27 cellular contexts compared by ENCODE assay signal in the genomic region with DNA sequence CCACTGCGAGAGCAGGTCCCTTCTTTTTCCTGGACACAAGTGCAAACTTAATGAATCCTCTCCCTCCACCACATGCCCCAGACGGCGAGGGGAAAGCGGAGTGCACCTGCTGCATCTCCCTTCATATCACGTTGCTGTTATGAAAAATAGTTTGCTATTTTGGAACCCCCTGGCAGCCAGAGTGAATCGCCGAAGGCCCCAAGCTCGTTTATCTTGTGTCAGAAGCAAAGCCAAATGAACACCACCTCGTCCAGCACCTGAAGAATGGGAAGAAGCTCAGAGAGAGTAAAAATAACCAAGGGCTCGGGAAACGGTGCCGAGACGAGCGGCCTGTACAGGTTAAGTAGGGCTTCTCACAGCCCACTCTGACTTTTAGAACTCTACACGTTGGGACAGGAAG.
"Had no signal": no experiment of that assay in that cellular context is flagged by ENCODE, and none has a peak within 500 bp of the region (broad histone marks: within the 10 kb centered on the region; RNA-seq: fewer than 3 reads in every experiment).

No MANE protein-coding gene starts in this region.

- H3K79me2 ChIP-seq: hepatocyte had no signal

- H3K27ac ChIP-seq: colonic mucosa, epithelial cell of prostate, esophagus squamous epithelium, gastroesophageal sphincter, heart left ventricle, hepatocyte, left lung, lower lobe of right lung had no signal

- H3K4me1 Mint-ChIP-seq: immature natural killer cell, memory B cell had no signal

- H3K4me2 ChIP-seq: hepatocyte had no signal

- H3K36me3 Mint-ChIP-seq: immature natural killer cell, memory B cell had no signal

- H3K27me3 Mint-ChIP-seq: dendritic cell treated with granulocyte-macrophage colony-stimulating factor and Interleukin-4, amounts not matched to agents 40 ng/mL and 50 ng/mL, for 4 days; memory B cell had no signal

- FAIRE-seq: endometrium had no signal

- DNase-seq: cerebellar nuclear complex; colonic mucosa; cortex of kidney; effector CD8-positive, alpha-beta T cell; effector memory CD8-positive, alpha-beta T cell; endodermal cell; erythroblast; esophagus squamous epithelium; foreskin fibroblast; foreskin melanocyte; heart left ventricle; hypothalamus; immature natural killer cell; islet precursor cell; left cardiac atrium; left lung; left ventricle myocardium superior; lower lobe of right lung; mesendoderm; midbrain had no signal

- H3K9me3 ChIP-seq: colonic mucosa, esophagus squamous epithelium, gastroesophageal sphincter, heart left ventricle, left lung, lower lobe of right lung had no signal

- ATAC-seq: effector memory CD8-positive, alpha-beta T cell; esophagus mucosa; gastroesophageal sphincter; heart left ventricle; left cardiac atrium; left lung; left ventricle myocardium superior; lower lobe of right lung had no signal

- H3K4me1 ChIP-seq: colonic mucosa, esophagus squamous epithelium, gastroesophageal sphincter, heart left ventricle, left lung, lower lobe of right lung had no signal

- H3K36me3 ChIP-seq: colonic mucosa, esophagus squamous epithelium, gastroesophageal sphincter, heart left ventricle, left lung, lower lobe of right lung had no signal

- H3K4me3 Mint-ChIP-seq: dendritic cell treated with granulocyte-macrophage colony-stimulating factor and Interleukin-4, amounts not matched to agents 40 ng/mL and 50 ng/mL, for 4 days; effector memory CD8-positive, alpha-beta T cell; endodermal cell; immature natural killer cell; memory B cell had no signal

- H3K9me3 Mint-ChIP-seq: dendritic cell treated with granulocyte-macrophage colony-stimulating factor and Interleukin-4, amounts not matched to agents 40 ng/mL and 50 ng/mL, for 4 days; effector memory CD8-positive, alpha-beta T cell; endodermal cell; memory B cell had no signal

- H3K27me3 ChIP-seq: colonic mucosa, gastroesophageal sphincter, hepatocyte, left lung had no signal

- H2AFZ ChIP-seq: hepatocyte had no signal

- H3K27ac Mint-ChIP-seq: dendritic cell treated with granulocyte-macrophage colony-stimulating factor and Interleukin-4, amounts not matched to agents 40 ng/mL and 50 ng/mL, for 4 days; effector memory CD8-positive, alpha-beta T cell; endodermal cell; immature natural killer cell; memory B cell had no signal

- H3K4me3 ChIP-seq: colonic mucosa, esophagus squamous epithelium, gastroesophageal sphincter, heart left ventricle, hepatocyte, left lung, lower lobe of right lung had no signal
